8 cellular contexts compared by ENCODE assay signal in genomic region chr1:149792912-149793521, GRCh38. TPM values are rescaled to one million over a fixed set of nuclear protein-coding genes. Genes with fewer than 3 reads are reported as not detected.
A peak's percentile ranks its signal among the peaks of the same experiment; 100 is the strongest.
DNase-seq lines count a peak whose midpoint lies in the region; TF ChIP-seq lines count a peak whose summit lies in the region.
"Not testable (repeated sequence)": the region's sequence is repeated elsewhere in the genome, so short reads cannot be mapped to it uniquely, and the experiment has no call there.

No MANE protein-coding gene starts in this region.

- not testable (repeated sequence) for H3K36me3 ChIP-seq in HAP-1 (replicated peaks); SJCRH30; stomach

- intact Hi-C loops in stomach (cut with DNase I; ENCODE audit: low total_unique reads): not testable (repeated sequence)

- 1 to 4% (median 1%) methylated on average over 7 to 39 of the region's 52 CpGs; no CpG with 5 or more reads in 1 of the 5 donors for WGBS in stomach, 5 donors

- peak; percentile 47 for DNase-seq in ELR (ENCODE audit: low read depth)
- peak; percentile 32 to 73 for DNase-seq in HAP-1 (ENCODE audit: low spot score in 2 of 2)
- peak; percentile 77 for DNase-seq in LoVo (ENCODE audit: low spot score)
- peak; percentile 36 to 63 for DNase-seq in SJCRH30
- DNase-seq in activated naive CD4-positive, alpha-beta T cell treated with Interleukin-2 at 50 U/mL for 16 hours: peak; percentile 83
- peak; percentile 82 for DNase-seq in glomerular visceral epithelial cell (ENCODE audit: extremely low spot score)
- peak; percentile 47 for DNase-seq in occipital lobe (lab: John Stamatoyannopoulos, UW)
- peak; percentile 84 for DNase-seq in stomach

- H3K9me3 ChIP-seq in HAP-1; SJCRH30 (replicated peaks); stomach: not testable (repeated sequence)

- not testable (repeated sequence) for H3K4me1 ChIP-seq in HAP-1, SJCRH30, stomach

- TF ChIP-seq EP300 in stomach (IDR thresholded peaks at IDR 0.05): not testable (repeated sequence)

- peak in 5 of 7 experiments; percentile 5 to 75 (median 51) for TF ChIP-seq CTCF in stomach (IDR thresholded peaks at IDR 0.05)

- not testable (repeated sequence) for TF ChIP-seq POLR2A in stomach (IDR thresholded peaks at IDR 0.05)

- in situ Hi-C loops in HAP-1 (cut with MboI; ENCODE audit: low sequenced_read_pairs): not testable (repeated sequence)

- not testable (repeated sequence) for H3K27me3 ChIP-seq in HAP-1 (ENCODE audit: low read depth); SJCRH30; stomach

- H3K4me3 ChIP-seq in HAP-1 (peak overlapping the region; percentile 39), SJCRH30 (peak overlapping the region; percentile 57), stomach (peak overlapping the region; percentile 52 to 62 (median 57))

- H3K27ac ChIP-seq in SJCRH30: not testable (repeated sequence)
- peak overlapping the region; percentile 57 to 88 (median 84) for H3K27ac ChIP-seq in stomach

RNA-seq across cellular contexts. Expression of gene FCGR1A, which starts 10.5 kb away (rescaled TPM):
- total RNA-seq in SJCRH30 (2014; rRNA removed; shearing (Covaris generic)): not detected in 2 replicates
- total RNA-seq in occipital lobe (9.8 TPM), stomach (1 to 10 TPM in 2 of 5 donors, not detected in 3; 3.5 to 5.3 TPM)
- 1 to 10 TPM; 3.9 to 9.4 (median 7.5) TPM for polyA plus RNA-seq in stomach
